32 cellular contexts compared by ENCODE assay signal in the genomic region with DNA sequence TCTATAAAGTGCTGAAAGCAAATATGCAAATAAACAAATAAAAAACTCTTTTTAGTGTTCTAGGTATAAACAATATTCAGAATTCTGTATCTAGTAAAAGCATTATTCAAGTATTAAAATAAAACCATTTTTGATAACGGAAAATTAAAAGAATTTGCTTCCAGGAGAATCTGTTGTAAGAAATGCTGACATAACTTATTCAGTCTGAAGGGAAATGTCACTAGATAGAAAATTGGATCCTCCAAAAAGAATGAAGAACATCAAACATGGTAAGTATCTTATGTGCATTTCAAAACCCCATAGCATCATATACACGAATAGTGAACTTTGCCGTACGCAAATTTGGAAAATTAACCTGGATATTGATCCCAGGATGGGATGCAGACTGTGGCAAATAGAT.
"Had no signal": no experiment of that assay in that cellular context is flagged by ENCODE, and none has a peak within 500 bp of the region (broad histone marks: within the 10 kb centered on the region; RNA-seq: fewer than 3 reads in every experiment).

No MANE protein-coding gene starts in this region.

- H3K9me3 ChIP-seq: adrenal gland, body of pancreas, breast epithelium had no signal

- FAIRE-seq: astrocyte, TTC549 had no signal

- ATAC-seq: activated CD8-positive, alpha-beta T cell treated with anti-CD3 and anti-CD28 coated beads for 36 hours; activated naive CD4-positive, alpha-beta T cell treated with anti-CD3 and anti-CD28 coated beads, Interleukin-2, amount 50 U/mL, for 72 hours; activated T-cell treated with anti-CD3 and anti-CD28 coated beads, Interleukin-2, amount 50 U/mL, for 4 hours; activated T-cell treated with anti-CD3 and anti-CD28 coated beads, Interleukin-2, amount 50 U/mL, for 72 hours; activated T-helper 17 cell treated with anti-CD3 and anti-CD28 coated beads, Interleukin-2, amount 50 U/mL, for 72 hours; body of pancreas had no signal

- H3K4me1 ChIP-seq: adrenal gland, body of pancreas, breast epithelium had no signal

- DNase-seq: activated B cell treated with CpG ODN at 0.5 μM for 24 hours; activated CD4-positive, alpha-beta memory T cell treated with anti-CD3 and anti-CD28 coated beads for 36 hours; activated CD4-positive, alpha-beta T cell treated with anti-CD3 and anti-CD28 coated beads for 4 hours; activated CD4-positive, alpha-beta T cell treated with anti-CD3 and anti-CD28 coated beads, Interleukin-2, amount 50 U/mL, for 1 hour; activated CD4-positive, alpha-beta T cell treated with anti-CD3 and anti-CD28 coated beads, Interleukin-2, amount 50 U/mL, for 4 hours; activated CD4-positive, CD25-positive, alpha-beta regulatory T cell treated with anti-CD3 and anti-CD28 coated beads, Interleukin-2, amount 50 U/mL, for 72 hours; activated CD8-positive, alpha-beta memory T cell treated with anti-CD3 and anti-CD28 coated beads, Interleukin-2, amount 50 U/mL, for 4 hours; activated CD8-positive, alpha-beta T cell treated with anti-CD3 and anti-CD28 coated beads for 36 hours; activated effector memory CD4-positive, alpha-beta T cell treated with anti-CD3 and anti-CD28 coated beads, Interleukin-2, amount 50 U/mL, for 16 hours; activated gamma-delta T cell treated with Interleukin-2 at 50 U/mL for 16 hours; activated naive CD4-positive, alpha-beta T cell; activated naive CD4-positive, alpha-beta T cell treated with anti-CD3 and anti-CD28 coated beads for 36 hours; activated naive CD4-positive, alpha-beta T cell treated with anti-CD3 and anti-CD28 coated beads, Interleukin-2, amount 50 U/mL, for 16 hours; activated naive CD8-positive, alpha-beta T cell treated with anti-CD3 and anti-CD28 coated beads for 36 hours; activated T-cell treated with anti-CD3 and anti-CD28 coated beads for 4 hours; activated T-cell treated with anti-CD3 and anti-CD28 coated beads, Interleukin-2, amount 50 U/mL, for 1 hour; activated T-cell treated with anti-CD3 and anti-CD28 coated beads, Interleukin-2, amount 50 U/mL, for 4 hours; activated T-cell treated with anti-CD3 and anti-CD28 coated beads, Interleukin-2, amount 50 U/mL, for 72 hours; adrenal gland; amniotic stem cell; aorta; body of pancreas; brain microvascular endothelial cell; central memory CD4-positive, alpha-beta T cell; T-helper 2 cell; T-helper 9 cell had no signal

- H3K27ac ChIP-seq: adrenal gland, body of pancreas, brain microvascular endothelial cell, breast epithelium, VCaP had no signal

- H3K36me3 ChIP-seq: adrenal gland, brain microvascular endothelial cell, breast epithelium had no signal

- H3K27me3 ChIP-seq: adrenal gland, body of pancreas, brain microvascular endothelial cell, breast epithelium had no signal

- H3K4me3 ChIP-seq: adrenal gland, body of pancreas, breast epithelium had no signal
